8 cellular contexts compared by ENCODE assay signal in genomic region chr6:21666788-21667681, GRCh38.
DNase-seq lines count a peak whose midpoint lies in the region; ATAC-seq and TF ChIP-seq lines count a peak whose summit lies in the region.

No MANE protein-coding gene starts in this region.

- H3K4me3 Mint-ChIP-seq in activated naive CD4-positive, alpha-beta T cell treated with anti-CD3 and anti-CD28 coated beads for 36 hours, result peak overlapping the region; percentile 45

- peak; percentile 3 for DNase-seq in activated naive CD4-positive, alpha-beta T cell treated with anti-CD3 and anti-CD28 coated beads for 36 hours
- DNase-seq in activated naive CD4-positive, alpha-beta T cell treated with anti-CD3 and anti-CD28 coated beads, Interleukin-2, amount 50 U/mL, for 16 hours, result no peak
- peak; percentile 69 for DNase-seq in astrocyte of the hippocampus (ENCODE audit: low read depth, low spot score)
- DNase-seq in lower lobe of right lung, result no peak
- no peak for DNase-seq in tibial artery
- DNase-seq in NK-92 (lab: John Stamatoyannopoulos, UW; ENCODE audit: unreplicated experiment), result no peak
- no peak for DNase-seq in RPMI8226
- no peak for DNase-seq in NOMO-1 treated with dmso at 0.1 percent for 144 hours (lab: John Stamatoyannopoulos, UW; ENCODE audit: unreplicated experiment)

- intact Hi-C loops in activated naive CD4-positive, alpha-beta T cell treated with anti-CD3 and anti-CD28 coated beads for 36 hours (cut with micrococcal nuclease), result loop anchor here (2.0 to 10.0 kb wide), 2 partner anchors 70 to 258 kb away; no protein-coding TSS in a partner anchor
- intact Hi-C loops in lower lobe of right lung (cut with DNase I), result no loop called here
- intact Hi-C loops in tibial artery (cut with DNase I; ENCODE audit: low total_unique reads), result loop anchor here (10.0 kb wide), 1 partner anchor 72 kb away; the partner anchor contains the start of gene SOX4

- no peak overlapping the region for H3K27ac Mint-ChIP-seq in activated naive CD4-positive, alpha-beta T cell treated with anti-CD3 and anti-CD28 coated beads for 36 hours

- peak overlapping the region; percentile 59 for H3K4me3 ChIP-seq in lower lobe of right lung
- peak overlapping the region; percentile 47 to 60 for H3K4me3 ChIP-seq in tibial artery

- H3K36me3 Mint-ChIP-seq in activated naive CD4-positive, alpha-beta T cell treated with anti-CD3 and anti-CD28 coated beads for 36 hours (ENCODE audit: low read depth), result no peaks in the 10 kb centered on the region

- CTCF ChIA-PET in activated naive CD4-positive, alpha-beta T cell treated with anti-CD3 and anti-CD28 coated beads for 36 hours (lab: Charles Lee), result no interaction called here

- H3K27me3 ChIP-seq in lower lobe of right lung (ENCODE audit: low read depth) (peaks cover 54% of the 10 kb centered on the region), tibial artery (peaks cover 0 to 40% of the 10 kb centered on the region in 2 donors)

- H3K4me1 Mint-ChIP-seq in activated naive CD4-positive, alpha-beta T cell treated with anti-CD3 and anti-CD28 coated beads for 36 hours (ENCODE audit: low read depth), result peaks cover 27% of the 10 kb centered on the region

- H3K36me3 ChIP-seq in lower lobe of right lung, result no peaks in the 10 kb centered on the region
- H3K36me3 ChIP-seq in tibial artery, result no peaks in the 10 kb centered on the region

- ATAC-seq in lower lobe of right lung, result peak; percentile 9 to 20

- no peak for TF ChIP-seq CTCF in lower lobe of right lung (IDR thresholded peaks at IDR 0.05)
- no peak for TF ChIP-seq CTCF in tibial artery (IDR thresholded peaks at IDR 0.05)

- peak overlapping the region; percentile 26 for H3K27ac ChIP-seq in lower lobe of right lung
- peak overlapping the region; percentile 45 to 61 for H3K27ac ChIP-seq in tibial artery

- no peaks in the 10 kb centered on the region for H3K9me3 Mint-ChIP-seq in activated naive CD4-positive, alpha-beta T cell treated with anti-CD3 and anti-CD28 coated beads for 36 hours

- peaks cover 69% of the 10 kb centered on the region for H3K27me3 Mint-ChIP-seq in activated naive CD4-positive, alpha-beta T cell treated with anti-CD3 and anti-CD28 coated beads for 36 hours (ENCODE audit: low read depth)

- no peaks in the 10 kb centered on the region for H3K9me3 ChIP-seq in lower lobe of right lung
- H3K9me3 ChIP-seq in tibial artery, result no peaks in the 10 kb centered on the region

- H3K4me1 ChIP-seq in lower lobe of right lung, result peaks cover 36% of the 10 kb centered on the region
- H3K4me1 ChIP-seq in tibial artery, result peaks cover 0 to 31% (median 22%) of the 10 kb centered on the region in 4 donors

Comparison
In these comparisons a context has a peak if more than half of its experiments do, and no peak if none do; other contexts are left out.
1. DNase-seq: peak in activated naive CD4-positive, alpha-beta T cell treated with anti-CD3 and anti-CD28 coated beads for 36 hours (single experiment) and astrocyte of the hippocampus (single experiment); none in activated naive CD4-positive, alpha-beta T cell treated with anti-CD3 and anti-CD28 coated beads, Interleukin-2, amount 50 U/mL, for 16 hours (single experiment), lower lobe of right lung (single experiment), tibial artery (0 of 2), NK-92 (single experiment), RPMI8226 (single experiment) and NOMO-1 treated with dmso at 0.1 percent for 144 hours (single experiment).